ENCODE assay signal across 23 cellular contexts in the genomic region with DNA sequence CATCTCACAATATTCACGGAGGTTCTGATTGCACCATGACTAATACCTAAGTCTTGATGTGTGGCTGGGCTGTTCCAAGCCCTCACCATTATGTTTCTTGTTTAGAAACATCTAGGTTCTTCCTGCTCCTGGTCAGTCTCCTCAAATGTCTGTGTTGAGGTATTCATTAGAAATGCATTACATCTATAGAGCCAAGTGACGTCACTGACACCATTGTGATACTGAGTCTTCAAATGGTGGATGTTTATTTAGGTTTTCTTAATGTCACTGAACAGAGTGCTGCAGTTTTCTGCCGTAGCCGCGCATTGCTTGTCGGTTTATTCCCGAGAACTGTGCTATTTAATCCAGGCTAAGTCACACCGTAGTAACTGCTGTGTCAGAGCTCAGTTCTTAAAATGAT.
"Had no signal": no experiment of that assay in that cellular context is flagged by ENCODE, and none has a peak within 500 bp of the region (broad histone marks: within the 10 kb centered on the region; RNA-seq: fewer than 3 reads in every experiment).

No MANE protein-coding gene starts in this region.

- H3K36me3 ChIP-seq: ovary, sigmoid colon, suprapubic skin, tibial artery, transverse colon, vagina had no signal

- H2AFZ ChIP-seq: parathyroid adenoma had no signal

- H3K4me1 ChIP-seq: parathyroid adenoma, psoas muscle, sigmoid colon, suprapubic skin, testis, tibial artery, transverse colon, vagina had no signal

- H3K9me3 ChIP-seq: ovary, psoas muscle, sigmoid colon, suprapubic skin, testis, transverse colon, vagina had no signal

- ATAC-seq: naive thymus-derived CD4-positive, alpha-beta T cell; psoas muscle; stimulated activated memory B cell treated with anti-CD40 and anti-IgM and Interleukin-4, amounts not matched to agents 10 μg/mL and 1 μg/mL and 100 μg/mL, for 72 hours; stimulated activated naive CD8-positive, alpha-beta T cell treated with anti-CD3 and anti-CD28 coated beads, Interleukin-15, amount 100 ng/mL, for 72 hours; stimulated activated naive CD8-positive, alpha-beta T cell treated with anti-CD3 and anti-CD28 coated beads, Interleukin-15, Interleukin-2, amounts not matched to agents 100 U/mL and 50 U/mL, for 24 hours had no signal

- H3K79me2 ChIP-seq: parathyroid adenoma had no signal

- H3K27me3 ChIP-seq: ovary, testis, tibial artery, transverse colon, vagina had no signal

- H3K9ac ChIP-seq: parathyroid adenoma had no signal

- FAIRE-seq: small intestine had no signal

- H3K4me3 ChIP-seq: ovary, psoas muscle, sigmoid colon, suprapubic skin, testis, tibial artery, transverse colon, vagina had no signal

- DNase-seq: naive thymus-derived CD4-positive, alpha-beta T cell; natural killer cell; occipital lobe; ovary; psoas muscle; right cardiac atrium; sigmoid colon; small intestine; stimulated activated CD4-positive, alpha-beta T cell treated with anti-CD3 and anti-CD28 coated beads, Interleukin-1b, Interleukin-23, amount 100 ng/mL, for 48 hours; stimulated activated CD4-positive, alpha-beta T cell treated with anti-CD3 and anti-CD28 coated beads, Interleukin-4, amount 100 ng/mL, for 1 hour; stimulated activated CD4-positive, alpha-beta T cell treated with anti-CD3 and anti-CD28 coated beads, Interleukin-4, amount 100 ng/mL, for 4 hours; stimulated activated CD8-positive, alpha-beta memory T cell treated with anti-CD3 and anti-CD28 coated beads, Interleukin-4, amount 100 ng/mL, for 48 hours; stimulated activated naive CD4-positive, alpha-beta T cell; stimulated activated naive CD8-positive, alpha-beta T cell treated with anti-CD3 and anti-CD28 coated beads, Interleukin-15, amount 100 ng/mL, for 72 hours; stimulated activated naive CD8-positive, alpha-beta T cell treated with anti-CD3 and anti-CD28 coated beads, Interleukin-15, Interleukin-2, amounts not matched to agents 100 U/mL and 50 U/mL, for 24 hours; substantia nigra; testis; transverse colon had no signal

- H3K27ac ChIP-seq: ovary, parathyroid adenoma, psoas muscle, sigmoid colon, suprapubic skin, testis, tibial artery, transverse colon, vagina had no signal
